Comparison of ENCODE assay signal across 8 cellular contexts in genomic region chr12:52050771-52051541, GRCh38. TPM values are rescaled to one million over a fixed set of nuclear protein-coding genes. Genes with fewer than 3 reads are reported as not detected.
A peak's percentile ranks its signal among the peaks of the same experiment; 100 is the strongest.
DNase-seq lines count a peak whose midpoint lies in the region; ATAC-seq and TF ChIP-seq lines count a peak whose summit lies in the region.

NR4A1 (plus strand) TSS chr12:52051442; CDS start chr12:52054329, 2,887 bp downstream.

- intact Hi-C loops in natural killer cell (cut with micrococcal nuclease): loop anchor here (1.0 kb wide), 4 partner anchors 9 to 45 kb away; partner anchors contain the start of genes ATG101 and TAMALIN

- no peak within 1 kb of the TSS for H2AFZ ChIP-seq in fibroblast of lung (ENCODE audit: low read length)

- peak; percentile 79 to 95 for TF ChIP-seq POLR2A in Peyer's patch (IDR thresholded peaks at IDR 0.05)

- H3K36me3 ChIP-seq in Peyer's patch (peaks cover 0 to 19% (median 0%) of the 10 kb centered on the region in 3 donors), fibroblast of lung (ENCODE audit: control insufficient read depth, insufficient read depth, low read length) (peaks cover 3% of the 10 kb centered on the region)

- H3K9me3 ChIP-seq in Peyer's patch: no peaks in the 10 kb centered on the region
- H3K9me3 ChIP-seq in fibroblast of lung (ENCODE audit: control insufficient read depth, insufficient read depth, low read depth, low read length): no peaks in the 10 kb centered on the region

- H3K27ac Mint-ChIP-seq in natural killer cell: peak within 1 kb of the TSS; percentile 95 to 97

- no peaks in the 10 kb centered on the region for H4K20me1 ChIP-seq in fibroblast of lung (ENCODE audit: control insufficient read depth, extremely low read depth, insufficient read depth, low read length)

- H3K4me3 ChIP-seq in Peyer's patch (peak within 1 kb of the TSS; percentile 59 to 68 (median 61)), fibroblast of lung (replicated peaks in 1 of 4; ENCODE audit: control extremely low read depth in 1 of 4, insufficient read depth in 1 of 4, low read depth in 3 of 4, low read length in 4 of 4) (peak within 1 kb of the TSS; percentile 64 to 76 (median 70))

- H3K27me3 ChIP-seq in Peyer's patch (no peaks in the 10 kb centered on the region), fibroblast of lung (ENCODE audit: control insufficient read depth, insufficient read depth, low read length) (no peaks in the 10 kb centered on the region)

- DNase-seq in DMS53 (lab: John Stamatoyannopoulos, UW): peak; percentile 98
- peak; percentile 96 for DNase-seq in HuH-7.5 (ENCODE audit: low spot score)
- peak; percentile 99 to 100 (median 100) for DNase-seq in Peyer's patch
- peak; percentile 96 to 99 for DNase-seq in activated T-helper 1 cell treated with anti-CD3 and anti-CD28 coated beads, Interleukin-2, amount 50 U/mL, for 16 hours (ENCODE audit: low read depth in 1 of 2, low spot score in 1 of 2)
- DNase-seq in fibroblast of lung (ENCODE audit: low read depth in 2 of 2): peak; percentile 95 to 96
- peak; percentile 100 for DNase-seq in natural killer cell
- peak; percentile 97 to 100 (median 99) for DNase-seq in stimulated activated naive CD4-positive, alpha-beta T cell (lab: John Stamatoyannopoulos, UW)

- peaks cover 0 to 7% of the 10 kb centered on the region in 2 donors for H3K27me3 Mint-ChIP-seq in natural killer cell (ENCODE audit: low read depth in 2 of 2)

- peaks cover 31 to 36% of the 10 kb centered on the region in 2 donors for H3K4me1 Mint-ChIP-seq in natural killer cell

- no peaks in the 10 kb centered on the region for H3K9me3 Mint-ChIP-seq in natural killer cell

- H3K36me3 Mint-ChIP-seq in natural killer cell: no peaks in the 10 kb centered on the region

- H3K4me1 ChIP-seq in Peyer's patch (peaks cover 0 to 41% (median 13%) of the 10 kb centered on the region in 4 donors), fibroblast of lung (ENCODE audit: control insufficient read depth, extremely low read depth, insufficient read depth, low read length) (peaks cover 10% of the 10 kb centered on the region)

- ATAC-seq in GM21515 (IDR thresholded peaks at IDR 0.05; ENCODE audit: unreplicated experiment): peak; percentile 83
- ATAC-seq in natural killer cell: peak; percentile 83 to 96 (median 88)

- H3K4me3 Mint-ChIP-seq in natural killer cell: peak within 1 kb of the TSS; percentile 96

- H3K4me2 ChIP-seq in fibroblast of lung (ENCODE audit: extremely low read depth, insufficient read depth, low read length): peak within 1 kb of the TSS; percentile 91

- TF ChIP-seq CTCF in Peyer's patch (IDR thresholded peaks at IDR 0.05) (peak in 3 of 6 experiments; percentile 1 to 31 (median 6)), fibroblast of lung (conservative IDR thresholded peaks at IDR 0.05 in 1 of 2, IDR thresholded peaks at IDR 0.05 in 1 of 2; ENCODE audit: low read depth in 1 of 2, low read length in 2 of 2) (no peak), natural killer cell (IDR thresholded peaks at IDR 0.05) (no peak)

- H3K79me2 ChIP-seq in fibroblast of lung (ENCODE audit: control insufficient read depth, insufficient read depth, low read length): no peaks in the 10 kb centered on the region

- peak within 1 kb of the TSS; percentile 93 to 96 (median 96) for H3K27ac ChIP-seq in Peyer's patch
- peak within 1 kb of the TSS; percentile 99 for H3K27ac ChIP-seq in fibroblast of lung (ENCODE audit: insufficient read depth, low read length)

- peak within 1 kb of the TSS; percentile 100 for H3K9ac ChIP-seq in fibroblast of lung (ENCODE audit: insufficient read depth, low read length)

RNA-seq across cellular contexts. Expression of gene NR4A1, which starts in this region (rescaled TPM):
- total RNA-seq in Peyer's patch (100 to 1,000 TPM in 1 of 4 donors, 10 to 100 TPM in 2, 1 to 10 TPM in 1; 3.9 to 265 (median 42.2) TPM), fibroblast of lung (2.1 and 3.8 TPM in 2 replicates), natural killer cell (100 to 1,000 TPM in 1 of 3 donors, 10 to 100 TPM in 2; 72.5 to 177 (median 96.7) TPM)
- 4.1 and 15.9 TPM in 2 replicates for polyA plus RNA-seq in fibroblast of lung
- 7.9 and 23.3 TPM in 2 replicates for polyA plus RNA-seq in fibroblast of lung (2012)
- 16.6 and 62.1 TPM in 2 replicates for polyA minus RNA-seq in fibroblast of lung (ENCODE audit: low replicate concordance)

Comparison
In these comparisons a context has a peak if more than half of its experiments do, and no peak if none do; other contexts are left out.
1. Peak in every context shown above with its lines: DNase-seq, ATAC-seq, H3K4me3 ChIP-seq and H3K27ac ChIP-seq.